In genomic region chr7:88761779-88762178, GRCh38 we compare ENCODE assay signal across 20 cellular contexts. TPM values are rescaled to one million over a fixed set of nuclear protein-coding genes. Genes with fewer than 3 reads are reported as not detected.
A peak's percentile ranks its signal among the peaks of the same experiment; 100 is the strongest.
DNase-seq lines count a peak whose midpoint lies in the region; FAIRE-seq and TF ChIP-seq lines count a peak whose summit lies in the region.
"Had no signal": no experiment of that assay in that cellular context is flagged by ENCODE, and none has a peak within 500 bp of the region (broad histone marks: within the 10 kb centered on the region; RNA-seq: fewer than 3 reads in every experiment).

No MANE protein-coding gene starts in this region.

- H3K4me2 ChIP-seq in H1 (ENCODE audit: insufficient read depth in 1 of 2, low read depth in 2 of 2, low read length in 2 of 2) = no peak overlapping the region

- H2BK20ac ChIP-seq in H1 (ENCODE audit: low read length) = no peak overlapping the region

- H4K91ac ChIP-seq in H1 (replicated peaks; ENCODE audit: insufficient read length, low read length) = no peak overlapping the region

- POLR2A ChIA-PET in H1 (lab: Charles Lee; ENCODE audit: partially characterized antibody) = no interaction called here

- no peak overlapping the region for H3K27ac ChIP-seq in H1 (ENCODE audit: low read depth, low read length)
- H3K27ac ChIP-seq: 22Rv1, GM23248 had no signal

- H3K4me3 ChIP-seq in H7 (ENCODE audit: insufficient read depth, low read depth, low read length) = no peak overlapping the region
- no peak overlapping the region for H3K4me3 ChIP-seq in H1 (ENCODE audit: extremely low read depth in 1 of 4, insufficient read depth in 2 of 4, low read depth in 3 of 4, low read length in 4 of 4)
- peak overlapping the region; percentile 36 for H3K4me3 ChIP-seq in neuron (ENCODE audit: low read length)
- H3K4me3 ChIP-seq: GM23248, HAP-1 had no signal

- no peak overlapping the region for H2BK12ac ChIP-seq in H1 (ENCODE audit: low read depth, low read length)

- H2AK5ac ChIP-seq in H1 (ENCODE audit: low read depth, low read length) = no peak overlapping the region

- no peak overlapping the region for H2BK120ac ChIP-seq in H1 (replicated peaks; ENCODE audit: low read depth, low read length)

- 62% methylated on average over 1 of the region's 1 CpG; no CpG with 5 or more reads in 1 of the 2 experiments for WGBS in H1 (ENCODE audit: extremely low coverage in 1 of 2, insufficient coverage in 1 of 2, insufficient read length in 1 of 2, insufficient replicate concordance in 2 of 2, low coverage in 1 of 2, low lambda C conversion rate in 2 of 2, missing lambda C conversion rate in 1 of 2), 2 experiments

- TF ChIP-seq CTCF in H1 (IDR thresholded peaks at IDR 0.05; ENCODE audit: control extremely low read depth in 1 of 3, insufficient read depth in 1 of 3, low read depth in 1 of 3, low read length in 3 of 3) = peak in 2 of 3 experiments; percentile 25 to 39; a peak in 2 of 4 replicates

- H3K56ac ChIP-seq in H1 (replicated peaks; ENCODE audit: insufficient read length, low read depth, low read length) = no peak overlapping the region

- H2BK15ac ChIP-seq in H1 (ENCODE audit: low read length) = no peak overlapping the region

- no peak overlapping the region for H2AFZ ChIP-seq in H1 (ENCODE audit: low read length)
- H2AFZ ChIP-seq in neuron (ENCODE audit: low read depth, low read length) = no peak overlapping the region
- H2AFZ ChIP-seq: GM23248 had no signal

- H3K27me3 ChIP-seq in H7 (ENCODE audit: control insufficient read depth, insufficient read depth, low read length) (peaks cover 36% of the 10 kb centered on the region), H1 (replicated peaks in 1 of 4; ENCODE audit: control insufficient read depth in 3 of 4, extremely low read depth in 1 of 4, insufficient read depth in 3 of 4, low read length in 3 of 4) (peaks cover 6 to 31% (median 17%) of the 10 kb centered on the region in 4 experiments), neuron (ENCODE audit: insufficient read depth, low read length) (peaks cover 17% of the 10 kb centered on the region)

- H3K79me2 ChIP-seq in H1 (ENCODE audit: control insufficient read depth in 1 of 2, insufficient read depth in 2 of 2, low read length in 2 of 2) = no peaks in the 10 kb centered on the region

- TF ChIP-seq RAD21 in H1 (IDR thresholded peaks at IDR 0.05 in 1 of 2, conservative IDR thresholded peaks at IDR 0.05 in 1 of 2; ENCODE audit: low read depth in 2 of 2, low read length in 2 of 2) = peak; percentile 52 to 64

- CTCF ChIA-PET in H1 (lab: Charles Lee; ENCODE audit: partially characterized antibody) = no interaction called here

- DNase-seq in DMS53 (lab: John Stamatoyannopoulos, UW) (peak; percentile 5), DMS53 treated with DMSO at 0.1 percent for 48 hours (lab: John Stamatoyannopoulos, UW; ENCODE audit: unreplicated experiment) (no peak), H7 (peak; percentile 10), H1 (ENCODE audit: low read depth in 1 of 2, low spot score in 2 of 2) (no peak), NAMALWA (ENCODE audit: low spot score) (no peak), NOMO-1 treated with DMSO at 0.1 percent for 48 hours (lab: John Stamatoyannopoulos, UW; ENCODE audit: unreplicated experiment) (no peak)
- no peak for DNase-seq in activated T-cell treated with anti-CD3 and anti-CD28 coated beads, Interleukin-2, amount 50 U/mL, for 1 hour
- DNase-seq: CD8-positive, alpha-beta T cell; COR-L47; DMS153; GF-D8; GM23248 had no signal

- H3K4me1 ChIP-seq in H1 (replicated peaks in 1 of 4; ENCODE audit: control insufficient read depth in 3 of 4, insufficient read depth in 4 of 4, low read length in 3 of 4) (peaks cover 0 to 5% (median under 1%) of the 10 kb centered on the region in 4 experiments; a peak in 1 of 7 replicates), neuron (ENCODE audit: insufficient read depth, low read length) (peaks cover 11% of the 10 kb centered on the region)
- H3K4me1 ChIP-seq: HAP-1 had no signal

- no peak overlapping the region for H3K23ac ChIP-seq in H1 (ENCODE audit: insufficient read length)

- TF ChIP-seq EP300 in H1 (IDR thresholded peaks at IDR 0.05; ENCODE audit: borderline replicate concordance in 1 of 2, low read depth in 2 of 2, low read length in 2 of 2) = no peak

- H3K9ac ChIP-seq in H1 (replicated peaks in 1 of 4; ENCODE audit: extremely low read depth in 1 of 4, low read depth in 3 of 4, low read length in 3 of 4) = no peak overlapping the region
- H3K9ac ChIP-seq: GM23248 had no signal

- H3K4ac ChIP-seq in H1 (replicated peaks; ENCODE audit: insufficient read length, low read depth, low read length) = no peak overlapping the region

- no peak overlapping the region for H3K18ac ChIP-seq in H1 (ENCODE audit: extremely low read depth, low read length)

- H4K8ac ChIP-seq in H1 (ENCODE audit: extremely low read depth, insufficient read depth, low read length) = no peak overlapping the region

- peaks cover 12% of the 10 kb centered on the region; the same call in 1 of the 2 replicates for H3K23me2 ChIP-seq in H1 (ENCODE audit: low read depth, low read length)

- no peaks in the 10 kb centered on the region for H3K36me3 ChIP-seq in H7 (replicated peaks; ENCODE audit: control insufficient read depth, insufficient read depth, low read length)
- H3K36me3 ChIP-seq in H1 (ENCODE audit: control insufficient read depth in 2 of 4, insufficient read depth in 4 of 4, low read length in 3 of 4) = no peaks in the 10 kb centered on the region
- H3K36me3 ChIP-seq in neuron (ENCODE audit: insufficient read depth, low read length) = no peaks in the 10 kb centered on the region
- H3K36me3 ChIP-seq: HAP-1 had no signal

- no peaks in the 10 kb centered on the region for H4K20me1 ChIP-seq in H1 (replicated peaks in 1 of 2; ENCODE audit: control insufficient read depth in 1 of 2, insufficient read depth in 2 of 2, low read length in 2 of 2)

- FAIRE-seq in H1 (lab: Jason Lieb, UNC) = no peak
- FAIRE-seq: D721Med had no signal

- no peak overlapping the region for H2BK5ac ChIP-seq in H1 (ENCODE audit: low read depth, low read length)

- H3K9me3 ChIP-seq in H1 (ENCODE audit: insufficient read depth in 2 of 2, low read depth in 1 of 2, low read length in 1 of 2) = no peaks in the 10 kb centered on the region
- H3K9me3 ChIP-seq in neuron (ENCODE audit: low read length) = no peaks in the 10 kb centered on the region
- H3K9me3 ChIP-seq: HAP-1 had no signal

- no peak overlapping the region for H3K14ac ChIP-seq in H1 (ENCODE audit: insufficient read length)

- no peak for TF ChIP-seq POLR2A in H1 (IDR thresholded peaks at IDR 0.05; ENCODE audit: control extremely low read depth in 1 of 2, low read depth in 2 of 2, low read length in 2 of 2)

- no peak overlapping the region for H4K5ac ChIP-seq in H1 (ENCODE audit: insufficient read length, low read depth, low read length)

- H3K79me1 ChIP-seq in H1 (ENCODE audit: low read depth, low read length) = no peaks in the 10 kb centered on the region

TF ChIP-seq in H1, 55 proteins besides CTCF, POLR2A, EP300 and RAD21:
- TF ChIP-seq GABPA (IDR thresholded peaks at IDR 0.05; ENCODE audit: borderline replicate concordance, insufficient read depth, low read length) (no peak), SP2 (IDR thresholded peaks at IDR 0.05; ENCODE audit: low read length) (no peak), ATF2 (IDR thresholded peaks at IDR 0.05; ENCODE audit: low read length) (no peak), TBP (IDR thresholded peaks at IDR 0.05; ENCODE audit: low read depth, low read length) (no peak), NRF1 (IDR thresholded peaks at IDR 0.05; ENCODE audit: low read depth, low read length) (no peak), TEAD4 (IDR thresholded peaks at IDR 0.05; ENCODE audit: low read depth, low read length) (no peak), SIX5 (IDR thresholded peaks at IDR 0.05; ENCODE audit: low read depth, low read length) (no peak), JUND (IDR thresholded peaks at IDR 0.05; ENCODE audit: low read length) (no peak)

RNA-seq across cellular contexts. Expression of gene ZNF804B, which starts 2.3 kb away (rescaled TPM):
- total RNA-seq in H7 (2014; rRNA removed; shearing (Covaris generic)) = not detected in 2 replicates
- not detected in 2 replicates for total RNA-seq in H1 (2021; fragmentation: NEBNext Ultra II Directional; extraction: Animal tissue kit (Norgen Biotek cat#: 25700))
- 0.02 TPM in 1 of 2 replicates, not detected in the other for polyA plus RNA-seq in H1 (2011; rRNA removed)
- not detected for polyA plus RNA-seq in H1 (2011; cell fraction: cytosol; rRNA removed)
- polyA plus RNA-seq in H1 (2011; cell fraction: nucleus; rRNA removed) = not detected
- polyA plus RNA-seq in H1 (2012, experiment 1 of 2) = not detected in 4 replicates
- polyA plus RNA-seq in H1 (2012, experiment 2 of 2) = not detected
- not detected for polyA plus RNA-seq in H1 (2013, experiment 1 of 2)
- under 0.01 TPM for polyA plus RNA-seq in H1 (2013, experiment 2 of 2)
- not detected in 2 replicates for polyA minus RNA-seq in H1 (2011; rRNA and poly(A)+ RNA removed)
- polyA minus RNA-seq in H1 (2011; cell fraction: cytosol; rRNA and poly(A)+ RNA removed) = not detected
- not detected for polyA minus RNA-seq in H1 (2011; cell fraction: nucleus; rRNA and poly(A)+ RNA removed)
- total RNA-seq: A673; CD8-positive, alpha-beta T cell; GM23248; HT1080 had no signal
- polyA plus RNA-seq: BJ, CD14-positive monocyte, GM23248 had no signal

RNA-seq across cellular contexts. Expression of gene TEX47, which starts 33.8 kb away (rescaled TPM):
- total RNA-seq in H7 (2014; rRNA removed; shearing (Covaris generic)) = not detected in 2 replicates
- total RNA-seq in H1 (2021; fragmentation: NEBNext Ultra II Directional; extraction: Animal tissue kit (Norgen Biotek cat#: 25700)) = not detected in 2 replicates
- polyA plus RNA-seq in H1 (2011; rRNA removed) = not detected in 2 replicates
- polyA plus RNA-seq in H1 (2011; cell fraction: cytosol; rRNA removed) = not detected
- not detected for polyA plus RNA-seq in H1 (2011; cell fraction: nucleus; rRNA removed)
- polyA plus RNA-seq in H1 (2012, experiment 1 of 2) = not detected in 4 replicates
- polyA plus RNA-seq in H1 (2012, experiment 2 of 2) = not detected
- not detected for polyA plus RNA-seq in H1 (2013, experiment 1 of 2)
- not detected for polyA plus RNA-seq in H1 (2013, experiment 2 of 2)
- polyA minus RNA-seq in H1 (2011; rRNA and poly(A)+ RNA removed) = not detected in 2 replicates
- not detected for polyA minus RNA-seq in H1 (2011; cell fraction: cytosol; rRNA and poly(A)+ RNA removed)
- polyA minus RNA-seq in H1 (2011; cell fraction: nucleus; rRNA and poly(A)+ RNA removed) = not detected
- total RNA-seq: A673; CD8-positive, alpha-beta T cell; GM23248; HT1080 had no signal
- polyA plus RNA-seq: BJ, CD14-positive monocyte, GM23248 had no signal

Comparison
In these comparisons a context has a peak if more than half of its experiments do, and no peak if none do; other contexts are left out.
1. DNase-seq: peak in DMS53 (single experiment) and H7 (single experiment); none in DMS53 treated with DMSO at 0.1 percent for 48 hours (single experiment), H1 (0 of 2), activated T-cell treated with anti-CD3 and anti-CD28 coated beads, Interleukin-2, amount 50 U/mL, for 1 hour (single experiment), NAMALWA (single experiment) and NOMO-1 treated with DMSO at 0.1 percent for 48 hours (single experiment).